ENCODE assay signal across 8 cellular contexts in the genomic region with DNA sequence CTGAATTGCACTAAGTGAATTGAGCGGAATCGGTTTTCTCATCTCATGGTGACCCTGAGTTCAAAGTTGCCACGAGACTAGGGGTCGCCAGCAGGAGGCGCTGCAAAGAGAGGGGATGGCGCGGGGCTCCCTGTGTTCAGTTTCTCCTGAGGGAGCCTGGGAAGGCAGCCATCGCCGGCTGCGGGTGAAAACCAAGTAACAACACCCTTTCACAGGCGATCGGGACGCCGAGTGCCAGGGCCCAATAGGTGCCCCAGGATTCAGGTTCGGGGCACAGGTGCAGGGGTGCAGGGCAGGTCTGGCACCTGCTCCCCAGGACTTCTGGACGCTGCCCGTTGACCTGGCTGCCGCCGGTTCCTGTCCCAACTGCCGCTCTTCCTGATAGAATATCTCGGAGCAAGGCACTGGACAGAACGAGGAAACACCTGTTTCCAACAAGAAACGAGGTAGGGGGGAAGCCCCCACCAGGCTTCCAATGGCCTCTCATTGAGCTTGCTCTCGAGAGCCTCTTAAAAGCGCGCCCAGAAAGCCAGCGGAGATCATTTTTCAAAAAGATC. TPM values are rescaled to one million over a fixed set of nuclear protein-coding genes. Genes with fewer than 3 reads are reported as not detected.
DNase-seq lines count a peak whose midpoint lies in the region; ATAC-seq and TF ChIP-seq lines count a peak whose summit lies in the region.

No MANE protein-coding gene starts in this region.

- DNase-seq in activated naive CD4-positive, alpha-beta T cell treated with anti-CD3 and anti-CD28 coated beads for 36 hours: peak; percentile 48
- DNase-seq in activated naive CD4-positive, alpha-beta T cell (lab: John Stamatoyannopoulos, UW): no peak
- DNase-seq in colonic mucosa (peak; percentile 23), memory B cell (ENCODE audit: low spot score in 2 of 2) (no peak), upper lobe of right lung (peak; percentile 61), HT-29 (ENCODE audit: low spot score) (no peak), NCI-H2196 treated with DMSO at 0.1 percent for 48 hours (lab: John Stamatoyannopoulos, UW; ENCODE audit: unreplicated experiment) (no peak), superior temporal gyrus (ENCODE audit: extremely low spot score) (no peak)

- peaks cover 4% of the 10 kb centered on the region for H3K27me3 ChIP-seq in colonic mucosa
- H3K27me3 ChIP-seq in upper lobe of right lung: no peaks in the 10 kb centered on the region

- H3K27me3 Mint-ChIP-seq in activated naive CD4-positive, alpha-beta T cell treated with anti-CD3 and anti-CD28 coated beads for 36 hours (ENCODE audit: low read depth): peaks cover 14% of the 10 kb centered on the region
- peaks cover 26% of the 10 kb centered on the region for H3K27me3 Mint-ChIP-seq in memory B cell

- H3K4me3 ChIP-seq in colonic mucosa (peak overlapping the region; percentile 27), upper lobe of right lung (peak overlapping the region; percentile 36)

- H3K9me3 Mint-ChIP-seq in activated naive CD4-positive, alpha-beta T cell treated with anti-CD3 and anti-CD28 coated beads for 36 hours: no peaks in the 10 kb centered on the region
- H3K9me3 Mint-ChIP-seq in memory B cell: no peaks in the 10 kb centered on the region

- H3K36me3 ChIP-seq in colonic mucosa: no peaks in the 10 kb centered on the region
- no peaks in the 10 kb centered on the region for H3K36me3 ChIP-seq in upper lobe of right lung

- no peak overlapping the region for H3K9ac ChIP-seq in colonic mucosa (ENCODE audit: low read depth in 2 of 2, low read length in 2 of 2)

- no peaks in the 10 kb centered on the region for H3K9me3 ChIP-seq in colonic mucosa
- H3K9me3 ChIP-seq in upper lobe of right lung: no peaks in the 10 kb centered on the region

- H3K4me1 ChIP-seq in colonic mucosa (no peaks in the 10 kb centered on the region), upper lobe of right lung (no peaks in the 10 kb centered on the region)

- peak overlapping the region; percentile 72 for H3K4me3 Mint-ChIP-seq in activated naive CD4-positive, alpha-beta T cell treated with anti-CD3 and anti-CD28 coated beads for 36 hours
- H3K4me3 Mint-ChIP-seq in memory B cell: peak overlapping the region; percentile 73

- H3K27ac Mint-ChIP-seq in activated naive CD4-positive, alpha-beta T cell treated with anti-CD3 and anti-CD28 coated beads for 36 hours: no peak overlapping the region
- no peak overlapping the region for H3K27ac Mint-ChIP-seq in memory B cell

- TF ChIP-seq CTCF in colonic mucosa (IDR thresholded peaks at IDR 0.05) (peak; percentile 28), upper lobe of right lung (IDR thresholded peaks at IDR 0.05) (peak; percentile 17)

- H3K36me3 Mint-ChIP-seq in activated naive CD4-positive, alpha-beta T cell treated with anti-CD3 and anti-CD28 coated beads for 36 hours (ENCODE audit: low read depth): no peaks in the 10 kb centered on the region
- H3K36me3 Mint-ChIP-seq in memory B cell: no peaks in the 10 kb centered on the region

- ATAC-seq in memory B cell (ENCODE audit: low read depth) (no peak), upper lobe of right lung (no peak)

- no peak overlapping the region for H3K27ac ChIP-seq in colonic mucosa
- H3K27ac ChIP-seq in upper lobe of right lung: no peak overlapping the region

- H3K4me1 Mint-ChIP-seq in activated naive CD4-positive, alpha-beta T cell treated with anti-CD3 and anti-CD28 coated beads for 36 hours (ENCODE audit: low read depth): peaks cover 3% of the 10 kb centered on the region
- H3K4me1 Mint-ChIP-seq in memory B cell: peaks cover 6% of the 10 kb centered on the region

- intact Hi-C loops in activated naive CD4-positive, alpha-beta T cell treated with anti-CD3 and anti-CD28 coated beads for 36 hours (cut with micrococcal nuclease): loop anchor here (2.0 to 10.0 kb wide), 4 partner anchors 149 to 579 kb away; a partner anchor contains a TSS
- intact Hi-C loops in colonic mucosa (cut with DNase I) (no loop called here), upper lobe of right lung (cut with DNase I) (no loop called here)

- CTCF ChIA-PET in activated naive CD4-positive, alpha-beta T cell treated with anti-CD3 and anti-CD28 coated beads for 36 hours (lab: Charles Lee): interaction anchor here (1.1 kb wide), 1 partner anchor 583 kb away, joined by 3 read pairs; no protein-coding TSS in a partner anchor

RNA-seq across cellular contexts. Expression of a gene that starts 1.1 kb away (rescaled TPM):
- under 1 TPM in 1 of 2 experiments, not detected in 1; 0.12 TPM for total RNA-seq in activated naive CD4-positive, alpha-beta T cell treated with anti-CD3 and anti-CD28 coated beads for 36 hours
- total RNA-seq in colonic mucosa: not detected
- not detected for total RNA-seq in upper lobe of right lung
- total RNA-seq in HT-29 (2014; rRNA removed; shearing (Covaris generic)): not detected in 2 replicates

Comparison
In these comparisons a context has a peak if more than half of its experiments do, and no peak if none do; other contexts are left out.
1. DNase-seq: peak in activated naive CD4-positive, alpha-beta T cell treated with anti-CD3 and anti-CD28 coated beads for 36 hours (single experiment), colonic mucosa (single experiment) and upper lobe of right lung (single experiment); none in activated naive CD4-positive, alpha-beta T cell (0 of 4), memory B cell (0 of 2), HT-29 (single experiment), NCI-H2196 treated with DMSO at 0.1 percent for 48 hours (single experiment) and superior temporal gyrus (single experiment).